In the genomic region with DNA sequence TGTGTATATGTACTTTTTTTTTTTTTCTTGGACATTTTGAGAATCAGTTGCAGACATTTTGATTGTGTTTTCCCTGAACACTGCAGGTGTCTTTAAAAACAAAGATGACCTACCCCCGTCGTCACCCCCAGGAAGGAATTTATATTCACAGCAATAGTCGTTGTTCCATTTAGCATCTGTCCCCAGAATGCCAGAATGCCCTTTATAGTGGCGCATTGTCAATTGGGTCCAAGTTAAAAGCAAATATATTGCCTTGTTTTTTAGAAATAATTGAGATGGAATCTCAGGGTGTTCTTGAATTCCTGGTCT, we compare ENCODE assay signal across 18 cellular contexts. TPM values are rescaled to one million over a fixed set of nuclear protein-coding genes. Genes with fewer than 3 reads are reported as not detected.
DNase-seq lines count a peak whose midpoint lies in the region; ATAC-seq and TF ChIP-seq lines count a peak whose summit lies in the region.
"Had no signal": no experiment of that assay in that cellular context is flagged by ENCODE, and none has a peak within 500 bp of the region (broad histone marks: within the 10 kb centered on the region; RNA-seq: fewer than 3 reads in every experiment).

No MANE protein-coding gene starts in this region.

- peaks cover 23% of the 10 kb centered on the region for H3K27me3 Mint-ChIP-seq in GM23338 (ENCODE audit: insufficient read depth, low read depth, poor library complexity)
- peaks cover 8% of the 10 kb centered on the region for H3K27me3 Mint-ChIP-seq in glutamatergic neuron (ENCODE audit: unreplicated experiment)

- H3K9me3 Mint-ChIP-seq in GM23338 (no peaks in the 10 kb centered on the region), glutamatergic neuron (ENCODE audit: unreplicated experiment) (peaks cover 8% of the 10 kb centered on the region)
- H3K9me3 Mint-ChIP-seq: CD8-positive, alpha-beta T cell; IgD-negative memory B cell had no signal

- no peaks in the 10 kb centered on the region for H3K9me2 ChIP-seq in GM23338 (ENCODE audit: insufficient read depth)

- H3K27me3 ChIP-seq in GM23338 (ENCODE audit: insufficient read depth) (peaks cover 17% of the 10 kb centered on the region), left ventricle myocardium inferior (ENCODE audit: low read depth) (peaks cover 34% of the 10 kb centered on the region), spleen (replicated peaks in 1 of 7) (peaks cover 0 to 35% (median 18%) of the 10 kb centered on the region in 7 donors)

- no peak for TF ChIP-seq POLR2A in spleen (IDR thresholded peaks at IDR 0.05)

- H3K4me3 Mint-ChIP-seq in GM23338 (peak overlapping the region; percentile 5; the same call in 1 of the 3 replicates), glutamatergic neuron (ENCODE audit: unreplicated experiment) (no peak overlapping the region)
- H3K4me3 Mint-ChIP-seq: CD8-positive, alpha-beta T cell had no signal

- no peak for ATAC-seq in GM23338
- ATAC-seq: CD8-positive, alpha-beta T cell had no signal

- no peak overlapping the region for H2AFZ ChIP-seq in GM23338

- H3K27ac Mint-ChIP-seq in GM23338 (no peak overlapping the region), glutamatergic neuron (ENCODE audit: unreplicated experiment) (no peak overlapping the region)
- H3K27ac Mint-ChIP-seq: CD8-positive, alpha-beta T cell had no signal

- WGBS in spleen, 5 donors = 87 to 92% (median 90%) methylated on average over 4 of the region's 4 CpGs

- peaks cover 17% of the 10 kb centered on the region for H3K4me1 Mint-ChIP-seq in GM23338
- H3K4me1 Mint-ChIP-seq in glutamatergic neuron (ENCODE audit: low read depth, unreplicated experiment) = no peaks in the 10 kb centered on the region

- intact Hi-C loops in left ventricle myocardium inferior (cut with micrococcal nuclease) = no loop called here
- intact Hi-C loops in spleen (cut with DNase I; ENCODE audit: low total_unique reads) = no loop called here

- H3K79me2 ChIP-seq in GM23338 (replicated peaks; ENCODE audit: insufficient read depth) = peaks cover 33% of the 10 kb centered on the region

- no peak overlapping the region for H3K4me2 ChIP-seq in GM23338
- H3K4me2 ChIP-seq: BLaER1 had no signal

- H4K20me1 ChIP-seq in GM23338 (replicated peaks; ENCODE audit: insufficient read depth) = peaks cover 32% of the 10 kb centered on the region

- DNase-seq in GM23338 (ENCODE audit: low spot score) (no peak), HuH-7.5 (ENCODE audit: low spot score) (peak; percentile 3), epithelial cell of prostate (ENCODE audit: low read depth, low spot score) (no peak), left ventricle myocardium inferior (no peak), glutamatergic neuron (no peak), spleen (no peak), HK-2 (ENCODE audit: unreplicated experiment) (no peak)
- DNase-seq: Calu3; CD8-positive, alpha-beta T cell; DMS79 treated with DMSO at 0.1 percent for 48 hours; GF-D8; GOT3; H7; KBM-7 had no signal

- peaks cover 67% of the 10 kb centered on the region for H3F3A ChIP-seq in GM23338 (replicated peaks; ENCODE audit: low read depth)

- TF ChIP-seq CTCF in GM23338 (conservative IDR thresholded peaks at IDR 0.05; ENCODE audit: low read depth in 2 of 2) (no peak), left ventricle myocardium inferior (IDR thresholded peaks at IDR 0.05; ENCODE audit: borderline replicate concordance) (no peak), glutamatergic neuron (IDR thresholded peaks at IDR 0.05; ENCODE audit: partially characterized antibody, unreplicated experiment) (no peak), spleen (IDR thresholded peaks at IDR 0.05 in 8 of 11, conservative IDR thresholded peaks at IDR 0.05 in 3 of 11) (no peak)

- H3K36me3 Mint-ChIP-seq in GM23338 (ENCODE audit: low read depth) (peaks cover 64% of the 10 kb centered on the region), glutamatergic neuron (ENCODE audit: unreplicated experiment) (no peaks in the 10 kb centered on the region)

- peaks cover 43% of the 10 kb centered on the region for H3K36me3 ChIP-seq in GM23338 (ENCODE audit: insufficient read depth)
- H3K36me3 ChIP-seq in left ventricle myocardium inferior = peaks cover 65% of the 10 kb centered on the region
- H3K36me3 ChIP-seq in spleen = peaks cover 3 to 69% (median 57%) of the 10 kb centered on the region in 6 donors

- H3K4me1 ChIP-seq in GM23338 (ENCODE audit: insufficient read depth) (peaks cover 5% of the 10 kb centered on the region; the same call in 1 of the 2 replicates), left ventricle myocardium inferior (peaks cover 35% of the 10 kb centered on the region), spleen (peaks cover 0 to 56% (median 32%) of the 10 kb centered on the region in 6 donors)

- H3K27ac ChIP-seq in GM23338 (ENCODE audit: low read depth) (0 out of 2 replicates have a peak overlapping the region, but pooled peaks have one; percentile 45), epithelial cell of prostate (peak overlapping the region; percentile 86), left ventricle myocardium inferior (replicated peaks) (no peak overlapping the region), spleen (no peak overlapping the region)
- H3K27ac ChIP-seq: BLaER1 had no signal

- no peak overlapping the region for H3K4me3 ChIP-seq in GM23338
- no peak overlapping the region for H3K4me3 ChIP-seq in left ventricle myocardium inferior
- no peak overlapping the region for H3K4me3 ChIP-seq in spleen
- H3K4me3 ChIP-seq: BLaER1 had no signal

- H3K9me3 ChIP-seq in left ventricle myocardium inferior (replicated peaks) (no peaks in the 10 kb centered on the region), spleen (no peaks in the 10 kb centered on the region)
- H3K9me3 ChIP-seq: BLaER1 had no signal

RNA-seq across cellular contexts. Expression of a gene that starts 1.8 kb away (rescaled TPM):
- total RNA-seq in GM23338 (2014; rRNA removed; shearing (Covaris generic)) = 0.87 TPM in 1 of 2 replicates, not detected in the other
- not detected in 2 replicates for polyA plus RNA-seq in GM23338 (2016; fragmentation: Nextera tagmentation; extraction: Ambion mirVana)
- not detected for total RNA-seq in left ventricle myocardium inferior
- total RNA-seq in glutamatergic neuron (ENCODE audit: unreplicated experiment) = 0.44 TPM
- not detected for total RNA-seq in spleen
- not detected for polyA plus RNA-seq in spleen
- total RNA-seq: H7 had no signal
- polyA plus RNA-seq: AG04450, CD14-positive monocyte, IgD-negative memory B cell had no signal

RNA-seq across cellular contexts. Expression of a gene that starts 6.6 kb away (rescaled TPM):
- 2,020 and 2,111 TPM in 2 replicates for total RNA-seq in GM23338 (2014; rRNA removed; shearing (Covaris generic))
- polyA plus RNA-seq in GM23338 (2016; fragmentation: Nextera tagmentation; extraction: Ambion mirVana) (734 and 753 TPM in 2 replicates), spleen (1,000 to 10,000 TPM; 1,850 to 2,466 (median 2,373) TPM)
- total RNA-seq in left ventricle myocardium inferior (496 TPM), glutamatergic neuron (ENCODE audit: unreplicated experiment) (571 TPM), spleen (1,000 to 10,000 TPM in 4 of 7 donors, 100 to 1,000 TPM in 3; 712 to 1,400 (median 1,083) TPM)

RNA-seq across cellular contexts. Expression of a gene that starts 12.8 kb away (rescaled TPM):
- 11.0 and 11.3 TPM in 2 replicates for total RNA-seq in GM23338 (2014; rRNA removed; shearing (Covaris generic))
- polyA plus RNA-seq in GM23338 (2016; fragmentation: Nextera tagmentation; extraction: Ambion mirVana) (2.2 and 3.1 TPM in 2 replicates), spleen (1 to 10 TPM; 3.2 to 4.4 (median 3.2) TPM)
- total RNA-seq in left ventricle myocardium inferior (0.19 TPM), glutamatergic neuron (ENCODE audit: unreplicated experiment) (2.0 TPM), spleen (1 to 10 TPM; 2.2 to 6.1 (median 3.2) TPM)

RNA-seq across cellular contexts. Expression of a gene that starts 14.8 kb away (rescaled TPM):
- 8.1 and 9.1 TPM in 2 replicates for total RNA-seq in GM23338 (2014; rRNA removed; shearing (Covaris generic))
- polyA plus RNA-seq in GM23338 (2016; fragmentation: Nextera tagmentation; extraction: Ambion mirVana) (1.1 and 2.3 TPM in 2 replicates), spleen (1 to 10 TPM; 2.3 to 3.4 (median 2.5) TPM)
- total RNA-seq in left ventricle myocardium inferior (16.8 TPM), glutamatergic neuron (ENCODE audit: unreplicated experiment) (5.8 TPM), spleen (10 to 100 TPM in 3 of 7 donors, 1 to 10 TPM in 4; 6.7 to 11.2 (median 9.4) TPM)

RNA-seq across cellular contexts. Expression of a gene that starts 31.1 kb away (rescaled TPM):
- total RNA-seq in GM23338 (2014; rRNA removed; shearing (Covaris generic)) = 1.0 and 2.0 TPM in 2 replicates
- polyA plus RNA-seq in GM23338 (2016; fragmentation: Nextera tagmentation; extraction: Ambion mirVana) = 0.44 and 0.61 TPM in 2 replicates
- 0.41 TPM for total RNA-seq in left ventricle myocardium inferior
- total RNA-seq in glutamatergic neuron (ENCODE audit: unreplicated experiment) = 3.5 TPM
- total RNA-seq in spleen = 1 to 10 TPM in 5 of 7 donors, under 1 TPM in 2; 0.44 to 3.0 (median 1.3) TPM
- under 1 TPM; 0.59 to 0.74 (median 0.61) TPM for polyA plus RNA-seq in spleen

Comparison
In these comparisons a context has a peak if more than half of its experiments do, and no peak if none do; other contexts are left out.
1. H3K27ac ChIP-seq: peak in GM23338 (single experiment) and epithelial cell of prostate (single experiment); none in left ventricle myocardium inferior (single experiment) and spleen (0 of 8).